In genomic region chr20:62861732-62862336, GRCh38 we compare ENCODE assay signal across 1 cellular context.
TF ChIP-seq lines count a peak whose summit lies in the region.

TCFL5 (minus strand) TSS chr20:62861822; CDS start chr20:62861670, 152 bp downstream.

TF ChIP-seq in HepG2, 621 proteins besides CTCF, POLR2A, EP300 and RAD21 (continued from another document and continues in another):
- TF ChIP-seq ZNF318 (CRISPR knock-in tag; IDR thresholded peaks at IDR 0.05) = peak; percentile 95
- peak; percentile 91 for TF ChIP-seq ZMYM3 (CRISPR knock-in tag; IDR thresholded peaks at IDR 0.05)
- TF ChIP-seq U2AF1 (optimal IDR thresholded peaks at IDR 0.05; ENCODE audit: low read depth, low read length) = no peak
- TF ChIP-seq ZNF121 (CRISPR knock-in tag; IDR thresholded peaks at IDR 0.05) = no peak; the same call in 1 of the 2 replicates
- TF ChIP-seq AFF4 (CRISPR knock-in tag; IDR thresholded peaks at IDR 0.05) = 0 out of 2 replicates have a peak, but pooled peaks have one; percentile 57
- TF ChIP-seq ZNF567 (CRISPR knock-in tag; IDR thresholded peaks at IDR 0.05; ENCODE audit: borderline replicate concordance) = peak; percentile 90; the same call in 1 of the 2 replicates
- 0 out of 2 replicates have a peak, but pooled peaks have one; percentile 40 for TF ChIP-seq SP140L (CRISPR knock-in tag; IDR thresholded peaks at IDR 0.05; ENCODE audit: borderline replicate concordance)
- TF ChIP-seq JARID2 (CRISPR knock-in tag; IDR thresholded peaks at IDR 0.05; ENCODE audit: insufficient replicate concordance) = peak; percentile 93
- TF ChIP-seq ZNF136 (CRISPR knock-in tag; IDR thresholded peaks at IDR 0.05; ENCODE audit: low read depth) = peak; percentile 96
- TF ChIP-seq ISX (CRISPR knock-in tag; conservative IDR thresholded peaks at IDR 0.05) = peak; percentile 39; the same call in 1 of the 2 replicates
- TF ChIP-seq ERF (CRISPR knock-in tag; IDR thresholded peaks at IDR 0.05) = peak; percentile 95
- peak; percentile 88 for TF ChIP-seq ZNF331 (CRISPR knock-in tag; IDR thresholded peaks at IDR 0.05)
- TF ChIP-seq CBX1 (IDR thresholded peaks at IDR 0.05; ENCODE audit: low read depth) = peak; percentile 48
- TF ChIP-seq AKNA (CRISPR knock-in tag; IDR thresholded peaks at IDR 0.05; ENCODE audit: borderline replicate concordance) = peak; percentile 83; the same call in 1 of the 2 replicates
- TF ChIP-seq ZNF350 (CRISPR knock-in tag; IDR thresholded peaks at IDR 0.05; ENCODE audit: borderline replicate concordance, low read depth) = peak; percentile 91
- TF ChIP-seq ZSCAN30 (CRISPR knock-in tag; IDR thresholded peaks at IDR 0.05) = no peak
- TF ChIP-seq ETS1 (CRISPR knock-in tag; IDR thresholded peaks at IDR 0.05) = peak; percentile 53; the same call in 1 of the 2 replicates
- TF ChIP-seq TRIM22 (IDR thresholded peaks at IDR 0.05) = no peak
- peak; percentile 82 for TF ChIP-seq KAT8 (CRISPR knock-in tag; IDR thresholded peaks at IDR 0.05)
- no peak for TF ChIP-seq SIN3B (IDR thresholded peaks at IDR 0.05; ENCODE audit: low read length)
- TF ChIP-seq ZNF382 (CRISPR knock-in tag; IDR thresholded peaks at IDR 0.05; ENCODE audit: borderline replicate concordance) = no peak
- TF ChIP-seq HNRNPUL1 (IDR thresholded peaks at IDR 0.05; ENCODE audit: low read depth, low read length) = no peak
- no peak for TF ChIP-seq CENPBD1 (CRISPR knock-in tag; IDR thresholded peaks at IDR 0.05; ENCODE audit: borderline replicate concordance, low read depth)
- TF ChIP-seq RBM39 (IDR thresholded peaks at IDR 0.05; ENCODE audit: low read depth, low read length, poor library complexity, severe bottlenecking) = peak; percentile 70
- TF ChIP-seq MXI1 (IDR thresholded peaks at IDR 0.05; ENCODE audit: borderline replicate concordance, low read depth, low read length) = peak; percentile 98
- peak; percentile 51 for TF ChIP-seq YY1 (IDR thresholded peaks at IDR 0.05; ENCODE audit: insufficient read depth, insufficient replicate concordance, low read depth, low read length)
- peak; percentile 97 for TF ChIP-seq ZNF782 (CRISPR knock-in tag; IDR thresholded peaks at IDR 0.05; ENCODE audit: borderline replicate concordance)
- peak; percentile 76; the same call in 1 of the 2 replicates for TF ChIP-seq MIER3 (CRISPR knock-in tag; IDR thresholded peaks at IDR 0.05; ENCODE audit: borderline replicate concordance)
- TF ChIP-seq NFE2L2 (IDR thresholded peaks at IDR 0.05; ENCODE audit: low read length) = no peak
- no peak for TF ChIP-seq RAD51 (IDR thresholded peaks at IDR 0.05; ENCODE audit: borderline replicate concordance)
- TF ChIP-seq FOXA3 (CRISPR knock-in tag; IDR thresholded peaks at IDR 0.05) = peak; percentile 69
- no peak for TF ChIP-seq ZNF777 (CRISPR knock-in tag; IDR thresholded peaks at IDR 0.05)
- TF ChIP-seq ZNF790 (CRISPR knock-in tag; IDR thresholded peaks at IDR 0.05; ENCODE audit: borderline replicate concordance) = 0 out of 2 replicates have a peak, but pooled peaks have one; percentile 22
- TF ChIP-seq NR2F2 (IDR thresholded peaks at IDR 0.05; ENCODE audit: borderline replicate concordance, low read depth) = no peak
- peak; percentile 82; the same call in 1 of the 2 replicates for TF ChIP-seq DMAP1 (CRISPR knock-in tag; IDR thresholded peaks at IDR 0.05)
- no peak for TF ChIP-seq RNF219 (CRISPR knock-in tag; IDR thresholded peaks at IDR 0.05)
- no peak for TF ChIP-seq HDAC6 (IDR thresholded peaks at IDR 0.05; ENCODE audit: low read depth, low read length)
- TF ChIP-seq KLF12 (CRISPR knock-in tag; IDR thresholded peaks at IDR 0.05; ENCODE audit: borderline replicate concordance) = peak; percentile 89
